Comparison of ENCODE assay signal across 1 cellular context in genomic region chrX:40012800-40013682, GRCh38.
TF ChIP-seq lines count a peak whose summit lies in the region.

No MANE protein-coding gene starts in this region.

TF ChIP-seq in K562, 482 proteins besides CTCF, POLR2A, EP300 and RAD21 (continued from another document and continues in another):
- TF ChIP-seq, protein P1, sequence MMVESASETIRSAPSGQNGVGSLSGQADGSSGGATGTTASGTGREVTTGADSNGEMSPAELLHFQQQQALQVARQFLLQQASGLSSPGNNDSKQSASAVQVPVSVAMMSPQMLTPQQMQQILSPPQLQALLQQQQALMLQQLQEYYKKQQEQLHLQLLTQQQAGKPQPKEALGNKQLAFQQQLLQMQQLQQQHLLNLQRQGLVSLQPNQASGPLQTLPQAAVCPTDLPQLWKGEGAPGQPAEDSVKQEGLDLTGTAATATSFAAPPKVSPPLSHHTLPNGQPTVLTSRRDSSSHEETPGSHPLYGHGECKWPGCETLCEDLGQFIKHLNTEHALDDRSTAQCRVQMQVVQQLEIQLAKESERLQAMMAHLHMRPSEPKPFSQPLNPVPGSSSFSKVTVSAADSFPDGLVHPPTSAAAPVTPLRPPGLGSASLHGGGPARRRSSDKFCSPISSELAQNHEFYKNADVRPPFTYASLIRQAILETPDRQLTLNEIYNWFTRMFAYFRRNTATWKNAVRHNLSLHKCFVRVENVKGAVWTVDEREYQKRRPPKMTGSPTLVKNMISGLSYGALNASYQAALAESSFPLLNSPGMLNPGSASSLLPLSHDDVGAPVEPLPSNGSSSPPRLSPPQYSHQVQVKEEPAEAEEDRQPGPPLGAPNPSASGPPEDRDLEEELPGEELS (CRISPR knock-in tag; IDR thresholded peaks at IDR 0.05; ENCODE audit: borderline replicate concordance) = 0 out of 2 replicates have a peak, but pooled peaks have one; percentile 36
- TF ChIP-seq POLR2G (IDR thresholded peaks at IDR 0.05; ENCODE audit: low read depth, low read length) = peak; percentile 85
- peak; percentile 49 for TF ChIP-seq TBP (optimal IDR thresholded peaks at IDR 0.05; ENCODE audit: low read depth, low read length)
- TF ChIP-seq SP1 (CRISPR knock-in tag; IDR thresholded peaks at IDR 0.05) = 0 out of 2 replicates have a peak, but pooled peaks have one; percentile 26
- TF ChIP-seq CXXC5 (CRISPR knock-in tag; IDR thresholded peaks at IDR 0.05) = peak; percentile 18; the same call in 1 of the 2 replicates
- TF ChIP-seq, protein P2, sequence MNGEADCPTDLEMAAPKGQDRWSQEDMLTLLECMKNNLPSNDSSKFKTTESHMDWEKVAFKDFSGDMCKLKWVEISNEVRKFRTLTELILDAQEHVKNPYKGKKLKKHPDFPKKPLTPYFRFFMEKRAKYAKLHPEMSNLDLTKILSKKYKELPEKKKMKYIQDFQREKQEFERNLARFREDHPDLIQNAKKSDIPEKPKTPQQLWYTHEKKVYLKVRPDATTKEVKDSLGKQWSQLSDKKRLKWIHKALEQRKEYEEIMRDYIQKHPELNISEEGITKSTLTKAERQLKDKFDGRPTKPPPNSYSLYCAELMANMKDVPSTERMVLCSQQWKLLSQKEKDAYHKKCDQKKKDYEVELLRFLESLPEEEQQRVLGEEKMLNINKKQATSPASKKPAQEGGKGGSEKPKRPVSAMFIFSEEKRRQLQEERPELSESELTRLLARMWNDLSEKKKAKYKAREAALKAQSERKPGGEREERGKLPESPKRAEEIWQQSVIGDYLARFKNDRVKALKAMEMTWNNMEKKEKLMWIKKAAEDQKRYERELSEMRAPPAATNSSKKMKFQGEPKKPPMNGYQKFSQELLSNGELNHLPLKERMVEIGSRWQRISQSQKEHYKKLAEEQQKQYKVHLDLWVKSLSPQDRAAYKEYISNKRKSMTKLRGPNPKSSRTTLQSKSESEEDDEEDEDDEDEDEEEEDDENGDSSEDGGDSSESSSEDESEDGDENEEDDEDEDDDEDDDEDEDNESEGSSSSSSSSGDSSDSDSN (IDR thresholded peaks at IDR 0.05; ENCODE audit: borderline replicate concordance in 1 of 2, low read depth in 2 of 2, low read length in 2 of 2) = 0 out of 4 replicates have a peak, but pooled peaks of 1 of the 2 experiments have one; percentile 37
- TF ChIP-seq STAT5A (IDR thresholded peaks at IDR 0.05; ENCODE audit: borderline replicate concordance, low read length) = no peak
- no peak for TF ChIP-seq ARNT (IDR thresholded peaks at IDR 0.05)
- peak; percentile 90 for TF ChIP-seq MEF2A (IDR thresholded peaks at IDR 0.05; ENCODE audit: control insufficient read depth, low read depth, low read length)
- no peak for TF ChIP-seq CHCHD3 (CRISPR knock-in tag; IDR thresholded peaks at IDR 0.05)
- TF ChIP-seq PHF21A (IDR thresholded peaks at IDR 0.05; ENCODE audit: borderline replicate concordance, low read depth) = peak; percentile 19; the same call in 1 of the 2 replicates
- TF ChIP-seq PKNOX1 (IDR thresholded peaks at IDR 0.05) = peak; percentile 97
- TF ChIP-seq, protein P3, sequence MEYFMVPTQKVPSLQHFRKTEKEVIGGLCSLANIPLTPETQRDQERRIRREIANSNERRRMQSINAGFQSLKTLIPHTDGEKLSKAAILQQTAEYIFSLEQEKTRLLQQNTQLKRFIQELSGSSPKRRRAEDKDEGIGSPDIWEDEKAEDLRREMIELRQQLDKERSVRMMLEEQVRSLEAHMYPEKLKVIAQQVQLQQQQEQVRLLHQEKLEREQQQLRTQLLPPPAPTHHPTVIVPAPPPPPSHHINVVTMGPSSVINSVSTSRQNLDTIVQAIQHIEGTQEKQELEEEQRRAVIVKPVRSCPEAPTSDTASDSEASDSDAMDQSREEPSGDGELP (CRISPR knock-in tag; IDR thresholded peaks at IDR 0.05; ENCODE audit: borderline replicate concordance) = peak; percentile 32; the same call in 1 of the 2 replicates
- no peak for TF ChIP-seq ZFP36 (IDR thresholded peaks at IDR 0.05; ENCODE audit: low read depth, low read length, partially characterized antibody)
- no peak for TF ChIP-seq XRCC4 (IDR thresholded peaks at IDR 0.05; ENCODE audit: extremely low read depth, insufficient read depth, insufficient read length)
- peak; percentile 81 for TF ChIP-seq MEF2D (tag; conservative IDR thresholded peaks at IDR 0.05; ENCODE audit: low read depth)
- TF ChIP-seq TAF1 (IDR thresholded peaks at IDR 0.05; ENCODE audit: control insufficient read depth, extremely low read depth, insufficient read depth, low read length, severe bottlenecking) = peak; percentile 59
- no peak for TF ChIP-seq NFE2L1 (tag; IDR thresholded peaks at IDR 0.05; ENCODE audit: borderline replicate concordance, low read depth)
- TF ChIP-seq GTF2A2 (tag; IDR thresholded peaks at IDR 0.05) = no peak
- TF ChIP-seq MEIS2 (IDR thresholded peaks at IDR 0.05; ENCODE audit: partially characterized antibody) = peak; percentile 96
- TF ChIP-seq PHF8 (IDR thresholded peaks at IDR 0.05; ENCODE audit: borderline replicate concordance, low read length) = peak; percentile 9; the same call in 1 of the 2 replicates
- TF ChIP-seq TAF7 (tag; IDR thresholded peaks at IDR 0.05) = no peak
- TF ChIP-seq, protein P4, sequence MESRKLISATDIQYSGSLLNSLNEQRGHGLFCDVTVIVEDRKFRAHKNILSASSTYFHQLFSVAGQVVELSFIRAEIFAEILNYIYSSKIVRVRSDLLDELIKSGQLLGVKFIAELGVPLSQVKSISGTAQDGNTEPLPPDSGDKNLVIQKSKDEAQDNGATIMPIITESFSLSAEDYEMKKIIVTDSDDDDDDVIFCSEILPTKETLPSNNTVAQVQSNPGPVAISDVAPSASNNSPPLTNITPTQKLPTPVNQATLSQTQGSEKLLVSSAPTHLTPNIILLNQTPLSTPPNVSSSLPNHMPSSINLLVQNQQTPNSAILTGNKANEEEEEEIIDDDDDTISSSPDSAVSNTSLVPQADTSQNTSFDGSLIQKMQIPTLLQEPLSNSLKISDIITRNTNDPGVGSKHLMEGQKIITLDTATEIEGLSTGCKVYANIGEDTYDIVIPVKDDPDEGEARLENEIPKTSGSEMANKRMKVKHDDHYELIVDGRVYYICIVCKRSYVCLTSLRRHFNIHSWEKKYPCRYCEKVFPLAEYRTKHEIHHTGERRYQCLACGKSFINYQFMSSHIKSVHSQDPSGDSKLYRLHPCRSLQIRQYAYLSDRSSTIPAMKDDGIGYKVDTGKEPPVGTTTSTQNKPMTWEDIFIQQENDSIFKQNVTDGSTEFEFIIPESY (CRISPR knock-in tag; IDR thresholded peaks at IDR 0.05) = peak; percentile 82; the same call in 1 of the 2 replicates
- peak; percentile 31; the same call in 1 of the 2 replicates for TF ChIP-seq POLR2AphosphoS5 (IDR thresholded peaks at IDR 0.05; ENCODE audit: control insufficient read depth, insufficient read depth, low read depth, low read length)
- TF ChIP-seq ZBTB11 (CRISPR knock-in tag; IDR thresholded peaks at IDR 0.05) = peak in 1 of 3 experiments; percentile 41; a peak in 1 of 6 replicates
- peak; percentile 54 for TF ChIP-seq SUPT5H (IDR thresholded peaks at IDR 0.05)
- TF ChIP-seq PRPF4 (IDR thresholded peaks at IDR 0.05; ENCODE audit: insufficient read depth, low read depth, low read length, poor library complexity, severe bottlenecking) = peak; percentile 23
- no peak for TF ChIP-seq MYNN (IDR thresholded peaks at IDR 0.05)
- no peak for TF ChIP-seq MYNN (CRISPR knock-in tag; IDR thresholded peaks at IDR 0.05)
- TF ChIP-seq, protein P5, sequence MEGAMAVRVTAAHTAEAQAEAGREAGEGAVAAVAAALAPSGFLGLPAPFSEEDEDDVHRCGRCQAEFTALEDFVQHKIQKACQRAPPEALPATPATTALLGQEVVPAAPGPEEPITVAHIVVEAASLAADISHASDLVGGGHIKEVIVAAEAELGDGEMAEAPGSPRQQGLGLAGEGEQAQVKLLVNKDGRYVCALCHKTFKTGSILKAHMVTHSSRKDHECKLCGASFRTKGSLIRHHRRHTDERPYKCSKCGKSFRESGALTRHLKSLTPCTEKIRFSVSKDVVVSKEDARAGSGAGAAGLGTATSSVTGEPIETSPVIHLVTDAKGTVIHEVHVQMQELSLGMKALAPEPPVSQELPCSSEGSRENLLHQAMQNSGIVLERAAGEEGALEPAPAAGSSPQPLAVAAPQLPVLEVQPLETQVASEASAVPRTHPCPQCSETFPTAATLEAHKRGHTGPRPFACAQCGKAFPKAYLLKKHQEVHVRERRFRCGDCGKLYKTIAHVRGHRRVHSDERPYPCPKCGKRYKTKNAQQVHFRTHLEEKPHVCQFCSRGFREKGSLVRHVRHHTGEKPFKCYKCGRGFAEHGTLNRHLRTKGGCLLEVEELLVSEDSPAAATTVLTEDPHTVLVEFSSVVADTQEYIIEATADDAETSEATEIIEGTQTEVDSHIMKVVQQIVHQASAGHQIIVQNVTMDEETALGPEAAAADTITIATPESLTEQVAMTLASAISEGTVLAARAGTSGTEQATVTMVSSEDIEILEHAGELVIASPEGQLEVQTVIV (CRISPR knock-in tag; IDR thresholded peaks at IDR 0.05; ENCODE audit: borderline replicate concordance) = no peak
- TF ChIP-seq LARP7 (IDR thresholded peaks at IDR 0.05) = no peak
- TF ChIP-seq AFF4 (CRISPR knock-in tag; IDR thresholded peaks at IDR 0.05) = peak; percentile 50; the same call in 1 of the 2 replicates
- no peak for TF ChIP-seq SAP30 (IDR thresholded peaks at IDR 0.05; ENCODE audit: borderline replicate concordance, insufficient read depth, low read depth, low read length, poor library complexity, severe bottlenecking)
- TF ChIP-seq MBD2 (IDR thresholded peaks at IDR 0.05; ENCODE audit: borderline replicate concordance, low read depth) = peak; percentile 27; the same call in 1 of the 2 replicates
- TF ChIP-seq DPF2 (IDR thresholded peaks at IDR 0.05) = 0 out of 2 replicates have a peak, but pooled peaks have one; percentile 28
- TF ChIP-seq, protein P6, sequence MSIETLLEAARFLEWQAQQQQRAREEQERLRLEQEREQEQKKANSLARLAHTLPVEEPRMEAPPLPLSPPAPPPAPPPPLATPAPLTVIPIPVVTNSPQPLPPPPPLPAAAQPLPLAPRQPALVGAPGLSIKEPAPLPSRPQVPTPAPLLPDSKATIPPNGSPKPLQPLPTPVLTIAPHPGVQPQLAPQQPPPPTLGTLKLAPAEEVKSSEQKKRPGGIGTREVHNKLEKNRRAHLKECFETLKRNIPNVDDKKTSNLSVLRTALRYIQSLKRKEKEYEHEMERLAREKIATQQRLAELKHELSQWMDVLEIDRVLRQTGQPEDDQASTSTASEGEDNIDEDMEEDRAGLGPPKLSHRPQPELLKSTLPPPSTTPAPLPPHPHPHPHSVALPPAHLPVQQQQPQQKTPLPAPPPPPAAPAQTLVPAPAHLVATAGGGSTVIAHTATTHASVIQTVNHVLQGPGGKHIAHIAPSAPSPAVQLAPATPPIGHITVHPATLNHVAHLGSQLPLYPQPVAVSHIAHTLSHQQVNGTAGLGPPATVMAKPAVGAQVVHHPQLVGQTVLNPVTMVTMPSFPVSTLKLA (conservative IDR thresholded peaks at IDR 0.05) = no peak
